31 cellular contexts compared by ENCODE assay signal in the genomic region with DNA sequence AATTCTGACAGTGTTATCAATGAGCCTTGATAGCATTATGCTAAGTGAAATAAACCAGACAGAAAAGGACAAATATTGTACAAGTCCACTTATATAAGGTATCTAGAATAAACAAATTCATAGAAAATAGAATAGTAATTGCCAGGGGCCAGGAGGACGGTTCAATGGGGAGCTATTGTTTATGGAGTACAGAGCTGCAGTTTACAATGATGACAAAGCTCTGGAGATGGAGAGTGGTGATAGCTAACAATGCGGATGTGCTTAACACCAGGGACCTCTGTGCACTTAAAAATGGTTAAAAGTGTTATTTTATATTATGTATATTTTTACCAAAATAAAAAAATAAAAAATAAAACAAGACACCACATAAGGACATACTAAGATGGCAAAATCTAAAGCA. TPM values are rescaled to one million over a fixed set of nuclear protein-coding genes. Genes with fewer than 3 reads are reported as not detected.
A peak's percentile ranks its signal among the peaks of the same experiment; 100 is the strongest.
DNase-seq lines count a peak whose midpoint lies in the region; ATAC-seq, FAIRE-seq and TF ChIP-seq lines count a peak whose summit lies in the region.
"Had no signal": no experiment of that assay in that cellular context is flagged by ENCODE, and none has a peak within 500 bp of the region (broad histone marks: within the 10 kb centered on the region; RNA-seq: fewer than 3 reads in every experiment).

No MANE protein-coding gene starts in this region.

- CTCF ChIA-PET in K562 (lab: Yijun Ruan, JAX; ENCODE audit: low intra/inter-chr PET ratio), result no interaction called here

- 11% methylated on average over 2 of the region's 2 CpGs for WGBS in K562 (ENCODE audit: insufficient coverage, low coverage, missing lambda C conversion rate)

- no TSS peak for BruUV-seq in K562 (replicated peaks; lab: Mats Ljungman, UMichigan)

- no peak for TF ChIP-seq EP300 in K562 (IDR thresholded peaks at IDR 0.05; ENCODE audit: low read length)

- H3K27ac ChIP-seq in VCaP, result 0 out of 2 replicates have a peak overlapping the region, but pooled peaks have one; percentile 5
- no peak overlapping the region for H3K27ac ChIP-seq in K562 (ENCODE audit: extremely low read depth, low read depth, low read length)
- no peak overlapping the region for H3K27ac ChIP-seq in SJCRH30
- H3K27ac ChIP-seq: 22Rv1; A549; BLaER1; BLaER1 treated with 17β-estradiol and CSF1 and Interleukin-3, amounts not matched to agents 10 nM and 100 nM; C4-2B had no signal

- no peaks in the 10 kb centered on the region for H3K9me1 ChIP-seq in K562 (ENCODE audit: control insufficient read depth, insufficient read depth, low read length)

- H3K36me3 ChIP-seq in K562 (ENCODE audit: control insufficient read depth, insufficient read depth, low read length) (no peaks in the 10 kb centered on the region), SJCRH30 (no peaks in the 10 kb centered on the region)
- H3K36me3 ChIP-seq: BE2C; BLaER1; BLaER1 treated with 17β-estradiol and CSF1 and Interleukin-3, amounts not matched to agents 10 nM and 100 nM had no signal

- DNase-seq in K562 (ENCODE audit: extremely low read depth in 1 of 4, low spot score in 3 of 4) (no peak), SJCRH30 (no peak)
- no peak for DNase-seq in stimulated activated naive CD4-positive, alpha-beta T cell treated with Interleukin-2 at 50 U/mL for 16 hours (lab: John Stamatoyannopoulos, UW)
- DNase-seq: 8988T; ACHN; AML-193; BE2C; C1 segment of cervical spinal cord; Caco-2; Calu3; CD4-positive, alpha-beta memory T cell; CD4-positive, alpha-beta T cell; CD4-positive, CD25-positive, alpha-beta regulatory T cell; CD8-positive, alpha-beta memory T cell; CD8-positive, alpha-beta T cell; COR-L47; DMS 273 treated with DMSO at 0.1 percent for 48 hours; DMS153; DMS53; DMS79; DMS79 treated with DMSO at 0.1 percent for 48 hours; DND-41; EL had no signal

- no peaks in the 10 kb centered on the region for H3K79me2 ChIP-seq in K562 (ENCODE audit: control insufficient read depth, insufficient read depth, low read length)

- TF ChIP-seq RAD21 in K562 (CRISPR knock-in tag; conservative IDR thresholded peaks at IDR 0.05 in 1 of 2, IDR thresholded peaks at IDR 0.05 in 1 of 2), result no peak

- TF ChIP-seq CTCF in VCaP (conservative IDR thresholded peaks at IDR 0.05) (no peak), K562 (IDR thresholded peaks at IDR 0.05 in 2 of 3, conservative IDR thresholded peaks at IDR 0.05 in 1 of 3; ENCODE audit: insufficient read depth in 2 of 3, low read depth in 1 of 3, low read length in 3 of 3) (no peak)

- no peak for FAIRE-seq in K562 (lab: Jason Lieb, UNC)
- FAIRE-seq: A204.1, A549, D721Med had no signal

- ATAC-seq in K562, result peak; percentile 80
- ATAC-seq: A549; CD8-positive, alpha-beta T cell had no signal

- H3K4me1 ChIP-seq in K562 (replicated peaks in 1 of 2; ENCODE audit: control insufficient read depth in 2 of 2, insufficient read depth in 2 of 2, low read length in 2 of 2) (peaks cover 0 to 3% of the 10 kb centered on the region in 2 experiments; a peak in 1 of 5 replicates), SJCRH30 (no peaks in the 10 kb centered on the region)
- H3K4me1 ChIP-seq: A549, BE2C, Caco-2 had no signal

- H3K27me3 ChIP-seq in K562 (ENCODE audit: control insufficient read depth in 2 of 2, insufficient read depth in 2 of 2, low read length in 2 of 2) (no peaks in the 10 kb centered on the region), SJCRH30 (no peaks in the 10 kb centered on the region)
- H3K27me3 ChIP-seq: BE2C; BLaER1; BLaER1 treated with 17β-estradiol and CSF1 and Interleukin-3, amounts not matched to agents 10 nM and 100 nM had no signal

- TF ChIP-seq POLR2A in K562 (conservative IDR thresholded peaks at IDR 0.05), result no peak

- no peaks in the 10 kb centered on the region for H4K20me1 ChIP-seq in K562 (replicated peaks; ENCODE audit: control insufficient read depth, insufficient read depth, low read length)
- H4K20me1 ChIP-seq: BLaER1; BLaER1 treated with 17β-estradiol and CSF1 and Interleukin-3, amounts not matched to agents 10 nM and 100 nM had no signal

- no peak overlapping the region for H3K4me2 ChIP-seq in K562 (ENCODE audit: insufficient read depth, low read length)
- H3K4me2 ChIP-seq: A549; BLaER1; BLaER1 treated with 17β-estradiol and CSF1 and Interleukin-3, amounts not matched to agents 10 nM and 100 nM had no signal

- H3K4me3 ChIP-seq in K562, result no peak overlapping the region
- no peak overlapping the region for H3K4me3 ChIP-seq in SJCRH30
- H3K4me3 ChIP-seq: A549; BLaER1; BLaER1 treated with 17β-estradiol and CSF1 and Interleukin-3, amounts not matched to agents 10 nM and 100 nM had no signal

- H3K9me3 ChIP-seq in K562 (replicated peaks; ENCODE audit: control insufficient read depth, insufficient read depth, low read depth, low read length) (no peaks in the 10 kb centered on the region), SJCRH30 (replicated peaks) (no peaks in the 10 kb centered on the region)
- H3K9me3 ChIP-seq: BE2C; BLaER1; BLaER1 treated with 17β-estradiol and CSF1 and Interleukin-3, amounts not matched to agents 10 nM and 100 nM; Caco-2 had no signal

- in situ Hi-C loops in K562 (cut with MboI), result no loop called here

- POLR2A ChIA-PET in K562 (lab: Yijun Ruan, JAX), result no interaction called here

- intact Hi-C loops in K562 (cut with micrococcal nuclease), result loop anchor here (5.0 kb wide), 1 partner anchor 37 kb away; no protein-coding TSS in a partner anchor

- no peak overlapping the region; the same call in 1 of the 2 replicates for H2AFZ ChIP-seq in K562 (ENCODE audit: low read depth, low read length)

- H3K9ac ChIP-seq in K562 (ENCODE audit: insufficient read depth in 1 of 2, low read depth in 2 of 2, low read length in 2 of 2), result no peak overlapping the region
- H3K9ac ChIP-seq: BLaER1; BLaER1 treated with 17β-estradiol and CSF1 and Interleukin-3, amounts not matched to agents 10 nM and 100 nM had no signal

TF ChIP-seq in K562, 482 proteins besides CTCF, POLR2A, EP300 and RAD21 (continues in another document):
- TF ChIP-seq FIP1L1 (IDR thresholded peaks at IDR 0.05; ENCODE audit: low read depth, low read length, poor library complexity, severe bottlenecking), result no peak
- TF ChIP-seq, protein P1, sequence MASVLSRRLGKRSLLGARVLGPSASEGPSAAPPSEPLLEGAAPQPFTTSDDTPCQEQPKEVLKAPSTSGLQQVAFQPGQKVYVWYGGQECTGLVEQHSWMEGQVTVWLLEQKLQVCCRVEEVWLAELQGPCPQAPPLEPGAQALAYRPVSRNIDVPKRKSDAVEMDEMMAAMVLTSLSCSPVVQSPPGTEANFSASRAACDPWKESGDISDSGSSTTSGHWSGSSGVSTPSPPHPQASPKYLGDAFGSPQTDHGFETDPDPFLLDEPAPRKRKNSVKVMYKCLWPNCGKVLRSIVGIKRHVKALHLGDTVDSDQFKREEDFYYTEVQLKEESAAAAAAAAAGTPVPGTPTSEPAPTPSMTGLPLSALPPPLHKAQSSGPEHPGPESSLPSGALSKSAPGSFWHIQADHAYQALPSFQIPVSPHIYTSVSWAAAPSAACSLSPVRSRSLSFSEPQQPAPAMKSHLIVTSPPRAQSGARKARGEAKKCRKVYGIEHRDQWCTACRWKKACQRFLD (CRISPR knock-in tag; IDR thresholded peaks at IDR 0.05), result no peak

RNA-seq across cellular contexts. Expression of gene ZNF33B, which starts 46.1 kb away (rescaled TPM):
- total RNA-seq in K562 (2011; cell fraction: chromatin; rRNA removed; ENCODE audit: low replicate concordance), result 23.4 and 28.6 TPM in 2 replicates
- 9.3 and 9.8 TPM in 2 replicates for total RNA-seq in K562 (2011; cell fraction: nucleolus; rRNA removed)
- total RNA-seq in K562 (2011; cell fraction: nucleoplasm; rRNA removed), result 11.1 and 13.1 TPM in 2 replicates
- total RNA-seq in K562 (2014; rRNA removed), result 6.9 and 9.7 TPM in 2 replicates
- total RNA-seq in K562 (2014; rRNA removed; fragmentation: Illumina TruSeq; extraction: Trizol), result 23.9 and 32.4 TPM in 2 replicates
- total RNA-seq in K562 (2015; rRNA removed; fragmentation: Illumina TruSeq; extraction: Trizol), result 17.0 and 18.3 TPM in 2 replicates
- 13.9 and 15.4 TPM in 2 replicates for total RNA-seq in K562 (2021)
- polyA plus RNA-seq in K562 (2011; rRNA removed), result 16.8 and 17.7 TPM in 2 replicates
- polyA plus RNA-seq in K562 (2011; cell fraction: cytosol; rRNA removed), result 2.4 and 8.5 TPM in 2 replicates
- 10.7 and 20.6 TPM in 2 replicates for polyA plus RNA-seq in K562 (2011; cell fraction: nucleus; rRNA removed)
- polyA plus RNA-seq in K562 (2012), result 8.7 and 20.1 TPM in 2 replicates
- polyA plus RNA-seq in K562 (2014; fragmentation: Illumina TruSeq; extraction: Trizol), result 14.8 and 16.9 TPM in 2 replicates
- polyA plus RNA-seq in K562 (2014; fragmentation: Nextera tagmentation; extraction: Ambion mirVana), result 10 to 100 TPM in 1 of 2 experiments, 1 to 10 TPM in 1; 9.8 to 13.1 TPM
- polyA plus RNA-seq in K562 (2014; rRNA removed), result 12.7 and 14.0 TPM in 2 replicates
- 23.5 and 37.2 TPM in 2 replicates for polyA minus RNA-seq in K562 (2011; rRNA and poly(A)+ RNA removed)
- 8.6 and 12.9 TPM in 2 replicates for polyA minus RNA-seq in K562 (2011; cell fraction: cytosol; rRNA and poly(A)+ RNA removed)
- polyA minus RNA-seq in K562 (2011; cell fraction: nucleus; rRNA and poly(A)+ RNA removed), result 7.9 and 18.4 TPM in 2 replicates
- 3.3 and 5.6 TPM in 2 replicates for total RNA-seq in SJCRH30 (2014; rRNA removed; shearing (Covaris generic))
